ENCODE assay signal across 10 cellular contexts in the genomic region with DNA sequence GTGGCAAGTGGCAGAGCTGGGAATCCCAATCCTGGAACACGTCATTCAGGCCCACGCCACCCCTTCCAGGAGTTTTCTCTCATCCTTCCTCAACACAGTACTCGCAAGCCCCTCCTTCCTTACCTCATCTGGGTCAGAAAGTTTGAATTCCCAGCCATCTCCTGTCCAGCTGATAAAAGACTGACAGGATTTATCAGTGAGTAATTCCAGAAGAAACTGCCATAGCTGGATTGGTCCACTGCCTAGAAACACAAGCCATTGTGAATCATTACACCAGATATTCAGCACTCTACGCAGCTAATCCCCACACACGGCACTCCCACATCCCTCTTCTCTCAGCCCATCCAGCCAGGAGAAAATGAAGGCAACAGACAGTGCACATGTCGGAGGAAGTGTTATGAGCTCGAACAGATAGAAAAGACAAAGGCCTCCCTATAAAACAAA.
DNase-seq lines count a peak whose midpoint lies in the region; ATAC-seq and TF ChIP-seq lines count a peak whose summit lies in the region.
"Had no signal": no experiment of that assay in that cellular context is flagged by ENCODE, and none has a peak within 500 bp of the region (broad histone marks: within the 10 kb centered on the region; RNA-seq: fewer than 3 reads in every experiment).

No MANE protein-coding gene starts in this region.

- no peaks in the 10 kb centered on the region for H3K9me3 ChIP-seq in right atrium auricular region

- H3K36me3 ChIP-seq in right atrium auricular region, result peaks cover 27% of the 10 kb centered on the region

- peaks cover 75% of the 10 kb centered on the region for H3K4me1 Mint-ChIP-seq in activated T-helper 17 cell treated with anti-CD3 and anti-CD28 coated beads, Interleukin-2, amount 50 U/mL, for 72 hours

- peak; percentile 93 for DNase-seq in EH (ENCODE audit: low read depth)
- peak; percentile 82 for DNase-seq in right atrium auricular region (ENCODE audit: low spot score)
- DNase-seq in skeletal muscle cell (ENCODE audit: low read depth), result peak; percentile 83
- no peak for DNase-seq in NCI-H524 (lab: John Stamatoyannopoulos, UW)
- no peak for DNase-seq in HT-29 (ENCODE audit: low spot score)
- DNase-seq: NK-92 treated with Interleukin-12 subunit alpha and Interleukin-12 subunit beta, amount 100 ng/mL, for 24 hours had no signal

- no peak for TF ChIP-seq CTCF in right atrium auricular region (IDR thresholded peaks at IDR 0.05)

- peaks cover 0 to 64% of the 10 kb centered on the region in 2 donors for H3K4me1 ChIP-seq in right atrium auricular region

- peaks cover 100% of the 10 kb centered on the region for H3K36me3 Mint-ChIP-seq in activated T-helper 17 cell treated with anti-CD3 and anti-CD28 coated beads, Interleukin-2, amount 50 U/mL, for 72 hours (ENCODE audit: low read depth)

- peak overlapping the region; percentile 99 for H3K4me3 Mint-ChIP-seq in activated T-helper 17 cell treated with anti-CD3 and anti-CD28 coated beads, Interleukin-2, amount 50 U/mL, for 72 hours

- H3K27ac ChIP-seq in right atrium auricular region, result peak overlapping the region; percentile 39 to 70

- no peaks in the 10 kb centered on the region for H3K27me3 ChIP-seq in right atrium auricular region

- no peak overlapping the region for H3K4me3 ChIP-seq in right atrium auricular region
- no peak overlapping the region for H3K4me3 ChIP-seq in skeletal muscle cell (ENCODE audit: low read depth, low read length)
- H3K4me3 ChIP-seq: GM12878 had no signal

- no peaks in the 10 kb centered on the region for H3K9me3 Mint-ChIP-seq in activated T-helper 17 cell treated with anti-CD3 and anti-CD28 coated beads, Interleukin-2, amount 50 U/mL, for 72 hours

- peak overlapping the region; percentile 100 for H3K27ac Mint-ChIP-seq in activated T-helper 17 cell treated with anti-CD3 and anti-CD28 coated beads, Interleukin-2, amount 50 U/mL, for 72 hours

- no peak for ATAC-seq in activated T-helper 17 cell treated with anti-CD3 and anti-CD28 coated beads, Interleukin-2, amount 50 U/mL, for 72 hours (replicated peaks)
- ATAC-seq in HG03135 (IDR thresholded peaks at IDR 0.05; ENCODE audit: unreplicated experiment), result no peak
- no peak for ATAC-seq in GM19324 (IDR thresholded peaks at IDR 0.05; ENCODE audit: low FRiP score, unreplicated experiment)
- ATAC-seq: GM12878 had no signal

- H3K27me3 Mint-ChIP-seq in activated T-helper 17 cell treated with anti-CD3 and anti-CD28 coated beads, Interleukin-2, amount 50 U/mL, for 72 hours, result no peaks in the 10 kb centered on the region

Comparison
In these comparisons a context has a peak if more than half of its experiments do, and no peak if none do; other contexts are left out.
1. DNase-seq: peak in EH (single experiment), right atrium auricular region (single experiment) and skeletal muscle cell (single experiment); none in NCI-H524 (0 of 2) and HT-29 (single experiment).